Comparison of ENCODE assay signal across 8 cellular contexts in the genomic region with DNA sequence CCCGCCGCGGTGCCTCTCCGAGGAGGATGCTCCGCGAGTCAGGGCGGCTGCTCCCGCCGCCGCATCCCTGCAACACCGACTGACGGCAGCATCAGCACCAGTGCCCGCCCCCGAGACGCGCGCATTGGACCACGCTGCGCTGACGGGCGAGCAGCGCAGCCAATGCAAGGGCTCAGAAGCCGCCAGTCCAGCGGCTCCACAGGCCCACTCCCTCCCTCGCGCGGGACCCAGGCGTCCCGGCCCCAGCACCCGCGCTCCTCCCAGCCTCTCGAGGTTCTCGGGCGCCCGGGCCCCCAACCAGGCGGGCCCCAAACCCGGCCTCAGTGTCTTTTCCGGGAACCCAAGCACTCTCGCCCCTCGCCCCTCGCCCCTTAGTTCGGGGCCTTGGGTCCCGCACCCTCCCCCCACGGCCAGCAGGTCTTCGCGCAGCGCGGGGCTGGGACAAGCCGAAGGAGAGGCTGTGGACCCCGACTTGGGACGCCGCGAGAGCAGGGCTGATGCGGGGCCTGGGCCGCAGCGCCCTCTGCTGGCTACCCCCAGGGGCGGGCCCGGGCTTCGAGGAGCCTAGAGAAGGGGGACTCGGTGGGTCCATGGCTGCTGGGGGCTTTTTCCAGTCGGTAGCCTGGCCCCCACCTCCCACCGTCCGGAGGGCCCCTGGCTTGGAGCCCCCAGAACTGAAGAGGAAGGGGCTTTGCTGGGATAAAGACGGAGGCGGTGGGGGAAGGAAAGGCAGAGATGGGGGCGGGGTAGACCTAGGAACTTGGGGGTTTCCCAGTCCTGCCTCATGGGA. TPM values are rescaled to one million over a fixed set of nuclear protein-coding genes. Genes with fewer than 3 reads are reported as not detected.
DNase-seq lines count a peak whose midpoint lies in the region; ATAC-seq and TF ChIP-seq lines count a peak whose summit lies in the region.

A gene (minus strand): TSS at position 81 of the 790 bp plus-strand sequence. CDS start 9,498 bp downstream, outside the sequence.

- H3K27ac ChIP-seq in dorsolateral prefrontal cortex (peak within 1 kb of the TSS in 58 of 59 donors; percentile 69 to 99 (median 92)), lower lobe of right lung (no peak within 1 kb of the TSS)

- in situ Hi-C loops in GM18951 (cut with MboI; ENCODE audit: low sequenced_read_pairs, unreplicated experiment): no loop called here

- intact Hi-C loops in dorsolateral prefrontal cortex (cut with DNase I): loop anchor here (1.0 to 5.0 kb wide), 3 partner anchors 35 to 170 kb away; no protein-coding TSS in a partner anchor
- intact Hi-C loops in lower lobe of right lung (cut with DNase I): no loop called here

- POLR2A ChIA-PET in AG04449 (lab: Yijun Ruan, JAX): no interaction called here

- ATAC-seq in HG03342 (IDR thresholded peaks at IDR 0.05; ENCODE audit: unreplicated experiment) (peak; percentile 79), lower lobe of right lung (peak; percentile 95 to 97)

- TF ChIP-seq POLR2A in GM18951 (IDR thresholded peaks at IDR 0.05; ENCODE audit: extremely low read depth, insufficient read depth, insufficient read length): peak; percentile 41

- no peaks in the 10 kb centered on the region for H3K9me3 ChIP-seq in lower lobe of right lung

- CTCF ChIA-PET in AG04449 (lab: Yijun Ruan, JAX): interaction anchor here (1.4 to 4.8 kb wide), 3 partner anchors 18 to 35 kb away, joined by 5 to 19 read pairs (median 14); no protein-coding TSS in a partner anchor

- H3K4me1 ChIP-seq in lower lobe of right lung: peaks cover 9% of the 10 kb centered on the region

- H3K4me3 ChIP-seq in AG04449 (ENCODE audit: low read depth, low read length) (peak within 1 kb of the TSS; percentile 65), dorsolateral prefrontal cortex (peak within 1 kb of the TSS; percentile 61 to 99 (median 83)), lower lobe of right lung (peak within 1 kb of the TSS; percentile 90)

- H3K27me3 ChIP-seq in dorsolateral prefrontal cortex (no peaks in the 10 kb centered on the region), lower lobe of right lung (ENCODE audit: low read depth) (peaks cover 39% of the 10 kb centered on the region)

- H3K36me3 ChIP-seq in lower lobe of right lung: peaks cover 8% of the 10 kb centered on the region

- DNase-seq in AG04449 (ENCODE audit: low read depth, low spot score) (no peak), NCI-H524 (lab: John Stamatoyannopoulos, UW) (peak; percentile 52 to 87), dorsolateral prefrontal cortex (peak; percentile 91 to 98 (median 96)), lower lobe of right lung (peak; percentile 86)
- peak; percentile 86 to 90 for DNase-seq in activated CD4-positive, alpha-beta T cell treated with anti-CD3 and anti-CD28 coated beads, Interleukin-2, amount 50 U/mL, for 48 hours
- DNase-seq in stimulated activated CD4-positive, alpha-beta T cell treated with anti-CD3 and anti-CD28 coated beads, TNF-alpha, amount 100 ng/mL, for 24 hours (ENCODE audit: low read depth in 3 of 3): peak; percentile 74 to 87 (median 83)

- TF ChIP-seq CTCF in AG04449 (IDR thresholded peaks at IDR 0.05; ENCODE audit: insufficient read depth, low read length, missing control alignments) (peak; percentile 97), dorsolateral prefrontal cortex (IDR thresholded peaks at IDR 0.05 in 54 of 56, conservative IDR thresholded peaks at IDR 0.05 in 2 of 56; ENCODE audit: low read depth in 1 of 56, partially characterized antibody in 56 of 56) (peak; percentile 79 to 99 (median 96)), lower lobe of right lung (IDR thresholded peaks at IDR 0.05) (peak; percentile 97)

RNA-seq across cellular contexts. Expression of the gene that starts here (rescaled TPM):
- total RNA-seq in dorsolateral prefrontal cortex (100 to 1,000 TPM; 116 to 339 (median 247) TPM), lower lobe of right lung (1.7 TPM)

Comparison
In these comparisons a context has a peak if more than half of its experiments do, and no peak if none do; other contexts are left out.
1. RNA of the gene that starts here (total RNA-seq): 116 to 339 TPM in dorsolateral prefrontal cortex; 1.7 TPM in lower lobe of right lung (single experiment); every median in the first group is over 10 times any median in the second.
2. Peak in every context shown above with its lines, with median percentiles within 50 percentile points of each other: H3K4me3 ChIP-seq and CTCF ChIP-seq.